ENCODE assay signal across 12 cellular contexts in the genomic region with DNA sequence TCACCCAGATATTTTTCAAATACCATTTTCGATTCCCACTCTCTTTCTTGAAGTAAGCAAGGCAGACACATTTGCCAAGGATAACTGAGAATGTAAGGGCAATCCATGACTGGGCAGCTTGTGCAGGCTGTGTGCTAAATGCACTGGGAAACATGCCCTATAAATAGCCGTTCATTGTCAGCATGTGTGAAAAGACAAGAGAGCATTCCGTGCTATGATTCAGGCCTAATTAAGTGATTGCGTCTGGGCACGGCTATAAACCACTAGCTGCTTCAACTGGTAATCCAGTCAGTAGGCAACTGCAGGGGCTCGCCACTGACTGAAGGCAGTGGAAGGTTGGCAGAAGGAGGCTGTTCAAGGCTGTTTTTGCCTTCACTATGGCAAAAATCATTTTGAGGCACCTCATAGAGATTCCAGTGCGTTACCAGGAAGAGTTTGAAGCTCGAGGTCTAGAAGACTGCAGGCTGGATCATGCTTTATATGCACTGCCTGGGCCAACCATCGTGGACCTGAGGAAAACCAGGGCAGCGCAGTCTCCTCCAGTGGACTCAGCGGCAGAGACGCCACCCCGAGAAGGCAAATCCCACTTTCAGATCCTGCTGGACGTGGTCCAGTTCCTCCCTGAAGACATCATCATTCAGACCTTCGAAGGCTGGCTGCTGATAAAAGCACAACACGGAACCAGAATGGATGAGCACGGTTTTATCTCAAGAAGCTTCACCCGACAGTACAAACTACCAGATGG. TPM values are rescaled to one million over a fixed set of nuclear protein-coding genes. Genes with fewer than 3 reads are reported as not detected.
DNase-seq lines count a peak whose midpoint lies in the region; ATAC-seq and TF ChIP-seq lines count a peak whose summit lies in the region.
"Had no signal": no experiment of that assay in that cellular context is flagged by ENCODE, and none has a peak within 500 bp of the region (broad histone marks: within the 10 kb centered on the region; RNA-seq: fewer than 3 reads in every experiment).

A gene with protein sequence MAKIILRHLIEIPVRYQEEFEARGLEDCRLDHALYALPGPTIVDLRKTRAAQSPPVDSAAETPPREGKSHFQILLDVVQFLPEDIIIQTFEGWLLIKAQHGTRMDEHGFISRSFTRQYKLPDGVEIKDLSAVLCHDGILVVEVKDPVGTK (plus strand): TSS at position 287 of the 745 bp plus-strand sequence. CDS start 91 bp downstream, at position 378.

- H3K27ac ChIP-seq in osteoblast (ENCODE audit: low read depth, low read length) (peak within 1 kb of the TSS; percentile 19), mesendoderm (ENCODE audit: low read depth, low read length) (no peak within 1 kb of the TSS)

- no peak within 1 kb of the TSS for H2BK5ac ChIP-seq in mesendoderm (ENCODE audit: low read length)

- no peaks in the 10 kb centered on the region for H3K79me1 ChIP-seq in mesendoderm (ENCODE audit: low read length)

- CTCF ChIA-PET in activated CD4-positive, alpha-beta T cell treated with anti-CD3 and anti-CD28 coated beads for 36 hours (lab: Charles Lee), result interaction anchor here (0.7 to 1.6 kb wide), 3 partner anchors 34 to 660 kb away, joined by 3 to 10 read pairs (median 4); no protein-coding TSS in a partner anchor

- ATAC-seq in activated CD4-positive, alpha-beta T cell treated with anti-CD3 and anti-CD28 coated beads for 36 hours, result no peak

- no peak within 1 kb of the TSS for H3K4me3 Mint-ChIP-seq in progenitor cell of endocrine pancreas (ENCODE audit: low read depth)
- no peak within 1 kb of the TSS for H3K4me3 Mint-ChIP-seq in activated CD4-positive, alpha-beta T cell treated with anti-CD3 and anti-CD28 coated beads for 36 hours
- H3K4me3 Mint-ChIP-seq: activated naive CD4-positive, alpha-beta T cell treated with anti-CD3 and anti-CD28 coated beads for 36 hours had no signal

- H2BK15ac ChIP-seq in mesendoderm (replicated peaks; ENCODE audit: low read depth), result no peak within 1 kb of the TSS

- H3K27me3 Mint-ChIP-seq in progenitor cell of endocrine pancreas, result peaks cover 3% of the 10 kb centered on the region
- peaks cover 6% of the 10 kb centered on the region for H3K27me3 Mint-ChIP-seq in activated CD4-positive, alpha-beta T cell treated with anti-CD3 and anti-CD28 coated beads for 36 hours

- H3K36me3 ChIP-seq in osteoblast (ENCODE audit: insufficient read depth, low read length) (no peaks in the 10 kb centered on the region), mesendoderm (ENCODE audit: control insufficient read depth, insufficient read depth, low read length) (no peaks in the 10 kb centered on the region)

- no peaks in the 10 kb centered on the region for H3K9me3 ChIP-seq in osteoblast (ENCODE audit: low read depth, low read length)

- H3K79me2 ChIP-seq in osteoblast (ENCODE audit: insufficient read depth, low read length) (no peaks in the 10 kb centered on the region), mesendoderm (ENCODE audit: control insufficient read depth, insufficient read depth, low read length) (no peaks in the 10 kb centered on the region)

- no peak within 1 kb of the TSS for H2AFZ ChIP-seq in osteoblast (ENCODE audit: low read length)

- no peak within 1 kb of the TSS for H3K4ac ChIP-seq in mesendoderm (ENCODE audit: low read depth, low read length)

- no peak within 1 kb of the TSS for H3K56ac ChIP-seq in mesendoderm (ENCODE audit: low read length)

- DNase-seq in Ammon's horn (ENCODE audit: low spot score) (peak; percentile 34), NCI-H1694 treated with DMSO at 0.1 percent for 48 hours (lab: John Stamatoyannopoulos, UW) (peak; percentile 2), fibroblast of mammary gland (ENCODE audit: low read depth) (peak; percentile 18), osteoblast (ENCODE audit: insufficient read length, low spot score, missing footprints) (peak; percentile 85), progenitor cell of endocrine pancreas (ENCODE audit: low spot score, unreplicated experiment) (no peak), lower leg skin (ENCODE audit: low spot score in 2 of 2) (no peak), mesendoderm (no peak)
- DNase-seq in activated CD4-positive, alpha-beta T cell treated with anti-CD3 and anti-CD28 coated beads for 36 hours, result no peak
- DNase-seq: activated naive CD4-positive, alpha-beta T cell treated with anti-CD3 and anti-CD28 coated beads for 36 hours; GDM1; NCI-H2081 had no signal

- H3K9ac ChIP-seq in mesendoderm (ENCODE audit: low read length), result no peak within 1 kb of the TSS

- no peak within 1 kb of the TSS for H3K18ac ChIP-seq in mesendoderm (ENCODE audit: low read length)

- no peak within 1 kb of the TSS for H4K8ac ChIP-seq in mesendoderm (ENCODE audit: low read depth, low read length)

- H3K27me3 ChIP-seq in osteoblast (ENCODE audit: insufficient read depth, low read length), result no peaks in the 10 kb centered on the region
- H3K27me3 ChIP-seq in mesendoderm (ENCODE audit: insufficient read depth, low read length, poor library complexity), result no peaks in the 10 kb centered on the region

- H4K20me1 ChIP-seq in osteoblast (ENCODE audit: insufficient read depth, low read length), result no peaks in the 10 kb centered on the region

- TF ChIP-seq POLR2A in lower leg skin (IDR thresholded peaks at IDR 0.05), result no peak

- H3K4me1 Mint-ChIP-seq in progenitor cell of endocrine pancreas (ENCODE audit: low read depth), result peaks cover 19% of the 10 kb centered on the region
- no peaks in the 10 kb centered on the region for H3K4me1 Mint-ChIP-seq in activated CD4-positive, alpha-beta T cell treated with anti-CD3 and anti-CD28 coated beads for 36 hours

- H3K23ac ChIP-seq in mesendoderm (ENCODE audit: low read length), result no peak within 1 kb of the TSS

- no peak within 1 kb of the TSS for H3K27ac Mint-ChIP-seq in progenitor cell of endocrine pancreas
- H3K27ac Mint-ChIP-seq in activated CD4-positive, alpha-beta T cell treated with anti-CD3 and anti-CD28 coated beads for 36 hours, result no peak within 1 kb of the TSS
- H3K27ac Mint-ChIP-seq: activated naive CD4-positive, alpha-beta T cell treated with anti-CD3 and anti-CD28 coated beads for 36 hours had no signal

- H3K4me3 ChIP-seq in fibroblast of mammary gland (ENCODE audit: control insufficient read depth, low read depth, low read length) (no peak within 1 kb of the TSS), osteoblast (ENCODE audit: insufficient read depth, low read length) (no peak within 1 kb of the TSS), lower leg skin (ENCODE audit: low read depth, poor library complexity, severe bottlenecking) (no peak within 1 kb of the TSS), mesendoderm (ENCODE audit: low read length) (no peak within 1 kb of the TSS)

- 42 to 51% methylated on average over 18 of the region's 18 CpGs for WGBS in lower leg skin, 2 donors
- WGBS in mesendoderm (ENCODE audit: extremely low coverage, insufficient coverage, low lambda C conversion rate), result no CpG with 5 or more reads among the region's 18 CpGs

- H3K9me3 Mint-ChIP-seq in progenitor cell of endocrine pancreas (ENCODE audit: low read depth), result peaks cover 5% of the 10 kb centered on the region
- H3K9me3 Mint-ChIP-seq in activated CD4-positive, alpha-beta T cell treated with anti-CD3 and anti-CD28 coated beads for 36 hours (ENCODE audit: low read depth), result peaks cover 2% of the 10 kb centered on the region

- TF ChIP-seq CTCF in fibroblast of mammary gland (conservative IDR thresholded peaks at IDR 0.05; ENCODE audit: control insufficient read depth, insufficient read depth, low read depth, low read length), result no peak
- no peak for TF ChIP-seq CTCF in osteoblast (IDR thresholded peaks at IDR 0.05; ENCODE audit: extremely low read depth, low read depth, low read length)
- TF ChIP-seq CTCF in progenitor cell of endocrine pancreas (IDR thresholded peaks at IDR 0.05; ENCODE audit: unreplicated experiment), result no peak
- no peak for TF ChIP-seq CTCF in lower leg skin (IDR thresholded peaks at IDR 0.05)

- H3K36me3 Mint-ChIP-seq in progenitor cell of endocrine pancreas (ENCODE audit: insufficient read depth), result no peaks in the 10 kb centered on the region
- no peaks in the 10 kb centered on the region for H3K36me3 Mint-ChIP-seq in activated CD4-positive, alpha-beta T cell treated with anti-CD3 and anti-CD28 coated beads for 36 hours (ENCODE audit: low read depth)

- H3K4me1 ChIP-seq in osteoblast (ENCODE audit: insufficient read depth, low read length) (peaks cover 35% of the 10 kb centered on the region), mesendoderm (ENCODE audit: control insufficient read depth, low read depth, low read length) (peaks cover 2% of the 10 kb centered on the region)

- no peak within 1 kb of the TSS for H4K5ac ChIP-seq in mesendoderm (ENCODE audit: low read length)

- POLR2A ChIA-PET in activated CD4-positive, alpha-beta T cell treated with anti-CD3 and anti-CD28 coated beads for 36 hours (lab: Charles Lee), result interaction anchor here (0.6 kb wide), 1 partner anchor 77 kb away, joined by 3 read pairs; no protein-coding TSS in a partner anchor

- no peak within 1 kb of the TSS for H2BK120ac ChIP-seq in mesendoderm (ENCODE audit: low read depth, low read length)

- no peak within 1 kb of the TSS for H2AK5ac ChIP-seq in mesendoderm (ENCODE audit: low read length)

- H3K4me2 ChIP-seq in osteoblast (ENCODE audit: insufficient read depth, low read length), result no peak within 1 kb of the TSS
- no peak within 1 kb of the TSS for H3K4me2 ChIP-seq in mesendoderm (ENCODE audit: low read length)

- intact Hi-C loops in activated CD4-positive, alpha-beta T cell treated with anti-CD3 and anti-CD28 coated beads for 36 hours (cut with DNase I, micrococcal nuclease), result no loop called here
- intact Hi-C loops in lower leg skin (cut with DNase I; ENCODE audit: low total_unique reads), result no loop called here

RNA-seq across cellular contexts. Expression of the gene that starts here (rescaled TPM):
- not detected in 2 replicates for total RNA-seq in osteoblast
- not detected in 2 replicates for total RNA-seq in progenitor cell of endocrine pancreas
- not detected for total RNA-seq in activated CD4-positive, alpha-beta T cell treated with anti-CD3 and anti-CD28 coated beads for 36 hours
- total RNA-seq in lower leg skin, result 1 to 10 TPM in 1 of 4 donors, under 1 TPM in 2, not detected in 1; 0.49 to 1.3 (median 0.91) TPM
- polyA plus RNA-seq in mesendoderm (2013, experiment 1 of 2), result not detected
- not detected for polyA plus RNA-seq in mesendoderm (2013, experiment 2 of 2)
- total RNA-seq: activated naive CD4-positive, alpha-beta T cell treated with anti-CD3 and anti-CD28 coated beads for 36 hours; endothelial cell of umbilical vein had no signal
- polyA plus RNA-seq: endothelial cell of umbilical vein had no signal

Comparison
In these comparisons a context has a peak if more than half of its experiments do, and no peak if none do; other contexts are left out.
1. Peak in DNase-seq and H3K27ac ChIP-seq in osteoblast; RNA of the gene not detected or under 1 TPM.
2. DNase-seq: peak in Ammon's horn (single experiment), NCI-H1694 treated with DMSO at 0.1 percent for 48 hours (single experiment) and fibroblast of mammary gland (single experiment); none in progenitor cell of endocrine pancreas (single experiment), activated CD4-positive, alpha-beta T cell treated with anti-CD3 and anti-CD28 coated beads for 36 hours (single experiment), lower leg skin (0 of 2) and mesendoderm (single experiment).